8 cellular contexts compared by ENCODE assay signal in the genomic region with DNA sequence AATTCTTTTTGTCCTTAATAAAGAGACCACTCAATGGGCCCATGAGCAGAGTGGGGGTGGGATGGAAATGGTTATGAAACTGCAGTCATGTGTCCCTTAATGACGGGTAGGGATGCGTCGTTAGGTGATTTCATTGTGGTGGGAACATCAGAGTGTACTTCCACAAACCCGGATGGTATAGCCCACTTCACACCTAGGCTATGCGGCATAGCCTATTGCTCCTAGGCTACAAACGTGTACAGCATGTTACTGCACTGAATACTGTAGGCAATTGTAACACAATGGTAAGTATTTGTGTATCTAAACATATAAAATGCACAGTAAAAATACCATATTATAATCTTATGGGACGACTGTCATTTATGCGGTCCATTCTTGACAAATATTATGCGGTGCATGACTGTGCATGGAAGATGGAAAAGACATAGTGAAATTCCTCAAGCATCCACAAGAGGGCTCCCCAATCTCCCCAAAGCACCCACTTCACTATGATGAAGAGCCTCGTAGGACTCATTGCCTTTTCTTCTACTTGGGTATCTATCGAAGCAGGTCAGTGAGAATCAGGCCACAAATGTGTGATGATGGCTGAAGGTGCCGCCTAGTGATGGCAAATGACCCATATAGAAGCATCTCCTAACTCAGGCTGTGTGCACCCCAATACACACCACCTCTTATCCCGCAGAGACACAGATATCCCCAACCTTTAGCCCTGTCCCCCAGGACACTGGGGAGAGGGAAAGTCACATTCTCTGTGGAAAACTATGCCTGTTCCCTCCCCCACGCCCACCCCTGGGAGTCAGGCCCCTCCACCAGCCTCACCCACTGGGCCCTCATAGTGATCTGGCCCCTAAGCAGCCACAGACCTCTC. TPM values are rescaled to one million over a fixed set of nuclear protein-coding genes. Genes with fewer than 3 reads are reported as not detected.
DNase-seq lines count a peak whose midpoint lies in the region; ATAC-seq, FAIRE-seq and TF ChIP-seq lines count a peak whose summit lies in the region.

No MANE protein-coding gene starts in this region.

- ATAC-seq in gastroesophageal sphincter: no peak
- no peak for ATAC-seq in GM21447 (IDR thresholded peaks at IDR 0.05; ENCODE audit: unreplicated experiment)
- ATAC-seq in HG02981 (IDR thresholded peaks at IDR 0.05; ENCODE audit: unreplicated experiment): no peak

- TF ChIP-seq POLR2A in gastroesophageal sphincter (IDR thresholded peaks at IDR 0.05): no peak

- peak in 3 of 4 experiments; percentile 47 to 59 (median 56) for TF ChIP-seq CTCF in gastroesophageal sphincter (IDR thresholded peaks at IDR 0.05)

- FAIRE-seq in small intestine (lab: Jason Lieb, UNC): no peak

- H3K27ac ChIP-seq in gastroesophageal sphincter (no peak overlapping the region), small intestine (ENCODE audit: low read depth in 1 of 2, low read length in 1 of 2) (no peak overlapping the region)

- H3K36me3 ChIP-seq in gastroesophageal sphincter (no peaks in the 10 kb centered on the region), small intestine (ENCODE audit: control insufficient read depth in 2 of 2, insufficient read depth in 2 of 2, low read length in 2 of 2) (no peaks in the 10 kb centered on the region)

- H3K4me3 ChIP-seq in gastroesophageal sphincter (no peak overlapping the region), small intestine (ENCODE audit: low read depth in 1 of 2, low read length in 2 of 2) (no peak overlapping the region)

- DNase-seq in CD1c-positive myeloid dendritic cell (ENCODE audit: extremely low spot score) (peak; percentile 65), GM19238 (ENCODE audit: insufficient read length, low spot score) (peak; percentile 42), NCI-H524 treated with DMSO at 0.1 percent for 48 hours (lab: John Stamatoyannopoulos, UW) (peak; percentile 18), small intestine (peak; percentile 62)
- peak; percentile 31 for DNase-seq in activated T-cell treated with anti-CD3 and anti-CD28 coated beads, Interleukin-2, amount 50 U/mL, for 1 hour

- TF ChIP-seq EP300 in gastroesophageal sphincter (IDR thresholded peaks at IDR 0.05): no peak

- 38 to 41% methylated on average over 13 to 14 of the region's 14 CpGs for WGBS in gastroesophageal sphincter (ENCODE audit: low coverage in 1 of 2), 2 donors
- 27 to 34% (median 28%) methylated on average over 14 of the region's 14 CpGs for WGBS in small intestine, 3 donors

- H3K4me1 ChIP-seq in gastroesophageal sphincter (no peaks in the 10 kb centered on the region), small intestine (ENCODE audit: control insufficient read depth in 2 of 2, insufficient read depth in 1 of 2, low read depth in 1 of 2, low read length in 1 of 2) (no peaks in the 10 kb centered on the region)

- peaks cover 0 to 7% (median 0%) of the 10 kb centered on the region in 3 donors for H3K9me3 ChIP-seq in gastroesophageal sphincter
- no peaks in the 10 kb centered on the region for H3K9me3 ChIP-seq in small intestine (ENCODE audit: control insufficient read depth, low read depth)

- H3K27me3 ChIP-seq in gastroesophageal sphincter (peaks cover 96% of the 10 kb centered on the region), small intestine (ENCODE audit: control insufficient read depth in 2 of 2, insufficient read depth in 2 of 2, low read length in 2 of 2) (peaks cover 0 to 4% of the 10 kb centered on the region in 2 donors)

RNA-seq across cellular contexts. Expression of gene TBX21, which starts 43.5 kb away (rescaled TPM):
- total RNA-seq in gastroesophageal sphincter: 1 to 10 TPM in 1 of 4 donors, under 1 TPM in 1, not detected in 2; 0.94 to 1.1 TPM
- polyA plus RNA-seq in small intestine: under 1 TPM; 0.27 to 0.45 (median 0.31) TPM

RNA-seq across cellular contexts. Expression of gene OSBPL7, which starts 45.0 kb away (rescaled TPM):
- total RNA-seq in gastroesophageal sphincter: 1 to 10 TPM; 2.2 to 4.1 (median 3.8) TPM
- polyA plus RNA-seq in small intestine: 10 to 100 TPM; 25.9 to 67.5 (median 28.6) TPM

RNA-seq across cellular contexts. Expression of gene MRPL10, which starts 54.8 kb away (rescaled TPM):
- 10 to 100 TPM; 34.9 to 74.9 (median 55.0) TPM for total RNA-seq in gastroesophageal sphincter
- polyA plus RNA-seq in small intestine: 10 to 100 TPM; 47.0 to 54.1 (median 48.4) TPM

RNA-seq across cellular contexts. Expression of gene LRRC46, which starts 54.9 kb away (rescaled TPM):
- total RNA-seq in gastroesophageal sphincter: 1 to 10 TPM in 1 of 4 donors, under 1 TPM in 1, not detected in 2; 0.46 to 1.3 TPM
- under 1 TPM; 0.22 to 0.54 (median 0.25) TPM for polyA plus RNA-seq in small intestine
